ENCODE assay signal across 11 cellular contexts in the genomic region with DNA sequence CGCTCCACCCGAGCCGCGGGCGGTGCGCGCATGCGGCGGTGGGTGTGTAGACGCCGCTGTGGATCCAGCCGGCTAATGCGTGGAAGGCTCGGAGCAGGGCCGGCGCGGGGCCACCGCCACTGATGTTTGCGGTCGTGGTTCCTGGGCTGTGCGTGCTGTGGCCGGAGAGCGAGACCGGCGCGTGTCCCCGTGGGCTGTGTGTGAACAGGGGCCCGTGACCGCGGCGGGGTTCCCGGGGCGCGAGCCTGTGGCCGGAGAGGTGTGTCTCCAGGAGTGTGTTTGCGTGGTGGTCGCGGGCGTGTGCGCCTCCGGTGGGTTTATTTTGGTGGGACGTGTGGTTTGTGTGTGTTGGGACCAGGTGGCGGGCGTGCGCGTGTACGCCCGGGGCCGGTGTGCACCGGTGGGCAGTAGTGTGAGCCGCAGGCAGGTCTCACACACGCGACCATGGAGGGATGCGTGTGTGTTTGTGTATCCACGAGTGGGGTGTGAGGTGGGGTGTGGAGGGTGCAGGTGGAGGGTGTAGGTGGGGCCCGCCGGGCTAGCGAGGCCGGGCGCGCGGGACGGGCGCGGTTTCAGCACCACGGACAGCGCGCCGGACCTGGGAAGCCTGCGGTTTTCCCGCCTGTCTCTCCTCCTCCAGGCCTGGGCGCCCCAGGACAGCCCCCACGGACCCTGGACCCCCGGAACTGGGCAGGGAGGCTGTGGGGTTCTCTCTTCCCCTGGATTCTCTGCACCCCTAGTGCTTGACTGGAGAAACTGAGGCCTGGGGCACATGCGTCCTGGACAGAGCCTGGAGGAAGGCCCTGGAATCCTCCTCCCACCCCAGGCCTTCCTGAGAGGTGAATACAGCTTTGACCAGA. TPM values are rescaled to one million over a fixed set of nuclear protein-coding genes. Genes with fewer than 3 reads are reported as not detected.
DNase-seq lines count a peak whose midpoint lies in the region; ATAC-seq, FAIRE-seq and TF ChIP-seq lines count a peak whose summit lies in the region.
"Had no signal": no experiment of that assay in that cellular context is flagged by ENCODE, and none has a peak within 500 bp of the region (broad histone marks: within the 10 kb centered on the region; RNA-seq: fewer than 3 reads in every experiment).

No MANE protein-coding gene starts in this region.

- no peak overlapping the region for H2BK20ac ChIP-seq in IMR-90 (ENCODE audit: low read depth, low read length)

- H2BK5ac ChIP-seq in IMR-90 (ENCODE audit: low read depth, low read length, poor library complexity, severe bottlenecking): no peak overlapping the region

- TF ChIP-seq POLR2A in IMR-90 (IDR thresholded peaks at IDR 0.05; ENCODE audit: low read depth, low read length): no peak
- TF ChIP-seq POLR2A in GM12891 (IDR thresholded peaks at IDR 0.05; ENCODE audit: low read depth, low read length): no peak

- H3K4me2 ChIP-seq in IMR-90 (ENCODE audit: low read depth, low read length): no peak overlapping the region

- H3K9me1 ChIP-seq in IMR-90 (ENCODE audit: insufficient read depth, low read length): no peaks in the 10 kb centered on the region

- no peak overlapping the region for H3K4ac ChIP-seq in IMR-90 (ENCODE audit: low read depth, low read length)

- intact Hi-C loops in IMR-90 (cut with micrococcal nuclease) (no loop called here), mucosa of descending colon (cut with DNase I, micrococcal nuclease) (no loop called here)

- no peak overlapping the region for H3K9ac ChIP-seq in IMR-90 (ENCODE audit: low read depth, low read length)

- H2AK9ac ChIP-seq in IMR-90 (replicated peaks; ENCODE audit: low read depth, low read length, poor library complexity): no peak overlapping the region

- DNase-seq in AG08395 (ENCODE audit: low spot score) (peak; percentile 47), IMR-90 (no peak), dermis blood vessel endothelial cell (peak; percentile 49), mucosa of descending colon (peak in 2 of 3 donors; percentile 23 to 41), GM12891 (ENCODE audit: insufficient read length, low spot score) (no peak), DMS79 (lab: John Stamatoyannopoulos, UW) (no peak), MV-4-11 (lab: John Stamatoyannopoulos, UW) (no peak)
- DNase-seq: GOT3 had no signal

- H4K5ac ChIP-seq in IMR-90 (ENCODE audit: low read depth, low read length): no peak overlapping the region

- no peaks in the 10 kb centered on the region for H3K36me3 ChIP-seq in IMR-90 (ENCODE audit: control insufficient read depth, insufficient read depth, low read length)
- H3K36me3 ChIP-seq in mucosa of descending colon (ENCODE audit: low read depth): no peaks in the 10 kb centered on the region
- H3K36me3 ChIP-seq: gastroesophageal sphincter had no signal

- no peak overlapping the region for H2BK120ac ChIP-seq in IMR-90 (ENCODE audit: low read depth, low read length)

- H2AFZ ChIP-seq in IMR-90 (replicated peaks; ENCODE audit: low read length, poor library complexity): peak overlapping the region; percentile 43

- H4K20me1 ChIP-seq in IMR-90 (ENCODE audit: insufficient read depth, low read length): peaks cover 32% of the 10 kb centered on the region

- no peak overlapping the region for H3K14ac ChIP-seq in IMR-90 (replicated peaks; ENCODE audit: low read depth, low read length)

- H3K4me3 ChIP-seq in IMR-90 (ENCODE audit: insufficient read depth, low read depth, low read length): no peak overlapping the region
- no peak overlapping the region for H3K4me3 ChIP-seq in mucosa of descending colon

- no peak overlapping the region for H4K91ac ChIP-seq in IMR-90 (ENCODE audit: insufficient read depth, low read depth, low read length)

- CTCF ChIA-PET in IMR-90 (lab: Yijun Ruan, JAX): no interaction called here

- dilution Hi-C loops in IMR-90 (cut with HindIII; ENCODE audit: low sequenced_read_pairs, unreplicated experiment): no loop called here

- H3K9me3 ChIP-seq in IMR-90 (ENCODE audit: control insufficient read depth, insufficient read depth, low read length): no peaks in the 10 kb centered on the region
- H3K9me3 ChIP-seq in mucosa of descending colon: no peaks in the 10 kb centered on the region

- H3K27ac ChIP-seq in IMR-90 (ENCODE audit: insufficient read depth, low read length): no peak overlapping the region
- H3K27ac ChIP-seq: gastroesophageal sphincter had no signal

- H3K23ac ChIP-seq in IMR-90 (ENCODE audit: low read depth, low read length): no peak overlapping the region

- TF ChIP-seq CTCF in IMR-90 (conservative IDR thresholded peaks at IDR 0.05; ENCODE audit: low read depth, low read length) (no peak), mucosa of descending colon (IDR thresholded peaks at IDR 0.05) (no peak)

- H2AK5ac ChIP-seq in IMR-90 (ENCODE audit: low read depth, low read length): no peak overlapping the region

- no peaks in the 10 kb centered on the region for H3K79me1 ChIP-seq in IMR-90 (ENCODE audit: low read depth in 1 of 2, low read length in 2 of 2)

- no TSS peak for BruUV-seq in IMR-90 (replicated peaks; lab: Mats Ljungman, UMichigan)

- ATAC-seq in IMR-90 (ENCODE audit: low read depth) (peak; percentile 21; the same call in 1 of the 2 replicates), mucosa of descending colon (peak; percentile 55), GM21786 (IDR thresholded peaks at IDR 0.05; ENCODE audit: unreplicated experiment) (no peak)
- ATAC-seq: gastroesophageal sphincter had no signal

- no peak overlapping the region for H3K18ac ChIP-seq in IMR-90 (ENCODE audit: low read depth, low read length)

- no peak overlapping the region for H3K56ac ChIP-seq in IMR-90 (ENCODE audit: extremely low read depth, insufficient read depth, low read length)

- 58% methylated on average over 39 of the region's 75 CpGs; no CpG with 5 or more reads in 1 of the 2 experiments for WGBS in IMR-90 (ENCODE audit: extremely low coverage in 2 of 2, insufficient read length in 1 of 2), 2 experiments

- H2BK15ac ChIP-seq in IMR-90 (ENCODE audit: low read depth, low read length): no peak overlapping the region

- no peak overlapping the region for H4K8ac ChIP-seq in IMR-90 (ENCODE audit: low read depth in 2 of 2, low read length in 2 of 2)

- in situ Hi-C loops in IMR-90 (cut with MboI; ENCODE audit: low sequenced_read_pairs): no loop called here

- FAIRE-seq in GM12891 (lab: Jason Lieb, UNC): no peak
- FAIRE-seq: GM18507 had no signal

- peaks cover 24% of the 10 kb centered on the region for H3K27me3 ChIP-seq in IMR-90 (ENCODE audit: control insufficient read depth, insufficient read depth, low read length)

- POLR2A ChIA-PET in IMR-90 (lab: Charles Lee; ENCODE audit: unreplicated experiment): no interaction called here

- TF ChIP-seq RAD21 in IMR-90 (IDR thresholded peaks at IDR 0.05; ENCODE audit: low read length): no peak

- peaks cover 5% of the 10 kb centered on the region for H3K4me1 ChIP-seq in IMR-90 (ENCODE audit: control insufficient read depth, insufficient read depth, low read length)
- peaks cover 11% of the 10 kb centered on the region for H3K4me1 ChIP-seq in mucosa of descending colon (ENCODE audit: low read depth)

TF ChIP-seq in IMR-90, 13 proteins besides CTCF, POLR2A, EP300 and RAD21 (continues in another document):
- no peak for TF ChIP-seq NFE2L2 (IDR thresholded peaks at IDR 0.05; ENCODE audit: low read depth, low read length)
- no peak for TF ChIP-seq RCOR1 (IDR thresholded peaks at IDR 0.05; ENCODE audit: insufficient replicate concordance, low read length)
- no peak for TF ChIP-seq CHD1 (IDR thresholded peaks at IDR 0.05; ENCODE audit: low read depth, low read length)

TF ChIP-seq in GM12891, 5 proteins besides CTCF, POLR2A, EP300 and RAD21 (continues in another document):
- TF ChIP-seq SPI1 (IDR thresholded peaks at IDR 0.05; ENCODE audit: low read depth, low read length): no peak
- no peak for TF ChIP-seq PAX5 (IDR thresholded peaks at IDR 0.05; ENCODE audit: insufficient read depth, low read length, severe bottlenecking)
- TF ChIP-seq POU2F2 (IDR thresholded peaks at IDR 0.05; ENCODE audit: low read depth, low read length): no peak
- no peak for TF ChIP-seq TAF1 (IDR thresholded peaks at IDR 0.05; ENCODE audit: low read depth, low read length)

RNA-seq across cellular contexts. Expression of a gene that starts 1.6 kb away (rescaled TPM):
- total RNA-seq in IMR-90 (2012; rRNA removed) (0.56 and 0.72 TPM in 2 replicates), dermis blood vessel endothelial cell (0.34 and 0.70 TPM in 2 replicates), mucosa of descending colon (under 1 TPM; 0.12 to 0.89 (median 0.17) TPM)
- polyA plus RNA-seq in IMR-90 (2012; rRNA removed): 2.0 and 2.6 TPM in 2 replicates
- 1.5 and 5.2 TPM in 2 replicates for polyA plus RNA-seq in IMR-90 (2012; cell fraction: cytosol; rRNA removed)
- 1.3 and 4.0 TPM in 2 replicates for polyA plus RNA-seq in IMR-90 (2012; cell fraction: nucleus; rRNA removed; ENCODE audit: low replicate concordance)
- polyA plus RNA-seq in GM12891 (2012; ENCODE audit: low read depth, missing spikeins): 0.80 TPM

RNA-seq across cellular contexts. Expression of a gene that starts 18.9 kb away (rescaled TPM):
- total RNA-seq in IMR-90 (2012; rRNA removed) (129 and 130 TPM in 2 replicates), dermis blood vessel endothelial cell (356 and 480 TPM in 2 replicates), mucosa of descending colon (1,000 to 10,000 TPM in 1 of 3 donors, 100 to 1,000 TPM in 2; 695 to 1,536 (median 896) TPM)
- polyA plus RNA-seq in IMR-90 (2012; rRNA removed): 698 and 994 TPM in 2 replicates
- polyA plus RNA-seq in IMR-90 (2012; cell fraction: cytosol; rRNA removed): 596 and 943 TPM in 2 replicates
- polyA plus RNA-seq in IMR-90 (2012; cell fraction: nucleus; rRNA removed; ENCODE audit: low replicate concordance): 294 and 438 TPM in 2 replicates
- polyA plus RNA-seq in GM12891 (2012; ENCODE audit: low read depth, missing spikeins): 184 TPM

RNA-seq across cellular contexts. Expression of a gene that starts 42.0 kb away (rescaled TPM):
- total RNA-seq in IMR-90 (2012; rRNA removed) (9.9 and 10.3 TPM in 2 replicates), dermis blood vessel endothelial cell (29.1 and 37.6 TPM in 2 replicates), mucosa of descending colon (10 to 100 TPM; 48.3 to 61.1 (median 51.1) TPM)
- polyA plus RNA-seq in IMR-90 (2012; rRNA removed): 29.6 and 44.6 TPM in 2 replicates
- polyA plus RNA-seq in IMR-90 (2012; cell fraction: cytosol; rRNA removed): 13.8 and 22.8 TPM in 2 replicates
- polyA plus RNA-seq in IMR-90 (2012; cell fraction: nucleus; rRNA removed; ENCODE audit: low replicate concordance): 96.1 and 272 TPM in 2 replicates
- polyA plus RNA-seq in GM12891 (2012; ENCODE audit: low read depth, missing spikeins): 33.5 TPM

RNA-seq across cellular contexts. Expression of a gene that starts 47.5 kb away (rescaled TPM):
- total RNA-seq in IMR-90 (2012; rRNA removed) (not detected in 2 replicates), dermis blood vessel endothelial cell (not detected in 2 replicates), mucosa of descending colon (1 to 10 TPM in 2 of 3 donors, under 1 TPM in 1; 0.76 to 1.4 (median 1.4) TPM)
- polyA plus RNA-seq in IMR-90 (2012; rRNA removed): 0.11 and 0.24 TPM in 2 replicates
- 0.23 and 0.81 TPM in 2 replicates for polyA plus RNA-seq in IMR-90 (2012; cell fraction: cytosol; rRNA removed)
- 0.11 and 0.50 TPM in 2 replicates for polyA plus RNA-seq in IMR-90 (2012; cell fraction: nucleus; rRNA removed; ENCODE audit: low replicate concordance)
- 0.42 TPM for polyA plus RNA-seq in GM12891 (2012; ENCODE audit: low read depth, missing spikeins)

RNA-seq across cellular contexts. Expression of a gene that starts 48.4 kb away (rescaled TPM):
- total RNA-seq in IMR-90 (2012; rRNA removed): not detected in 2 replicates
- 0.14 and 0.24 TPM in 2 replicates for polyA plus RNA-seq in IMR-90 (2012; rRNA removed)
- polyA plus RNA-seq in IMR-90 (2012; cell fraction: cytosol; rRNA removed): 0.21 and 0.22 TPM in 2 replicates
- 0.40 and 2.1 TPM in 2 replicates for polyA plus RNA-seq in IMR-90 (2012; cell fraction: nucleus; rRNA removed; ENCODE audit: low replicate concordance)
- not detected in 2 replicates for total RNA-seq in dermis blood vessel endothelial cell
- total RNA-seq in mucosa of descending colon: under 1 TPM in 2 of 3 donors, not detected in 1; 0.23 to 0.82 TPM
- polyA plus RNA-seq in GM12891 (2012; ENCODE audit: low read depth, missing spikeins): 0.09 TPM

Comparison
In these comparisons a context has a peak if more than half of its experiments do, and no peak if none do; other contexts are left out.
1. DNase-seq: peak in AG08395 (single experiment), dermis blood vessel endothelial cell (single experiment) and mucosa of descending colon (2 of 3); none in IMR-90 (single experiment), GM12891 (single experiment), DMS79 (single experiment) and MV-4-11 (single experiment).